In the genomic region with DNA sequence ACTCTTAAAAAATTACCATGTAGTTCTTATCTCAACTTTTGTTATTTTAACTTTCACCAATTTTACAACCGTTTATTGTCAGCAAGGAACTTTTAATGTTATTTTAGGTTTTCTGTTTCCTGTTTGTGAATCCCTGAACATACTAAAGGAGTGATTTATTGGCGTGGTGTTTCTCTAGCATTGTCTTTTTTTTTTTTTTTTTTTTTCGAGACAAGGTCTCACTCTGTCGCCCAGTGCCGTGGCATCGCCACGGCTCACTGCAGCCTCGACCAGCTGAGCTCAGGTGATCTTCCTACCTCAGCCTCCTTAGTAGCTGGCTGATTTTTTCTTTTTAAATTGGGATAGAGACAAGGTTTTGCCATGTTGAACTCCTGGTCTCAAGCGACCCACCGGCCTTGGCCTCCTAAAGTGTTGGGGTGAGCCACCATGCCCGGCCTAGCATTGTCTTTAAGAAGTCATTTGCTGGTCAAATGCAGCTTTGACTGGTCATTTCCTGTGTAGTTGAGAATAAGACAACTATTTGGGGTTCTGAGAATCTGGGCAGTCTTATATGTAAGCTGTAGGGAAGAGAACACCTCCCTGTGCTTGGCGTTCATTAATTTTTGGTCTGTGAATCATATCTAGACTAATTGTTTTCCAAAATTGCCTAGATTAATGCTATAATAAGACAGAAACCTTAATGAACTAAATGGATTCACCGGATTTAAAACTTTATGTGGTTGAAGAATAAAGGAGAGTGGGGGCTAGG, we compare ENCODE assay signal across 8 cellular contexts. TPM values are rescaled to one million over a fixed set of nuclear protein-coding genes. Genes with fewer than 3 reads are reported as not detected.
DNase-seq lines count a peak whose midpoint lies in the region; ATAC-seq, FAIRE-seq and TF ChIP-seq lines count a peak whose summit lies in the region.

No MANE protein-coding gene starts in this region.

- no peaks in the 10 kb centered on the region for H3K27me3 Mint-ChIP-seq in MCF 10A (ENCODE audit: insufficient read depth, unreplicated experiment)
- peaks cover 0 to 17% (median 13%) of the 10 kb centered on the region in 5 donors for H3K27me3 Mint-ChIP-seq in naive thymus-derived CD4-positive, alpha-beta T cell

- TF ChIP-seq POLR2A in A549 (IDR thresholded peaks at IDR 0.05; ENCODE audit: low read length): no peak

- peak overlapping the region; percentile 75 for H3K4me3 ChIP-seq in A549
- peak overlapping the region; percentile 4 for H3K4me3 ChIP-seq in naive thymus-derived CD4-positive, alpha-beta T cell (ENCODE audit: low read length)

- peaks cover 4 to 12% (median 5%) of the 10 kb centered on the region in 3 experiments for H3K36me3 ChIP-seq in naive thymus-derived CD4-positive, alpha-beta T cell (ENCODE audit: control insufficient read depth in 2 of 3, insufficient read depth in 3 of 3, low read length in 3 of 3)

- no peaks in the 10 kb centered on the region for H3K27me3 ChIP-seq in naive thymus-derived CD4-positive, alpha-beta T cell (ENCODE audit: control insufficient read depth in 2 of 2, insufficient read depth in 2 of 2, low read length in 2 of 2)

- H3K9me3 Mint-ChIP-seq in MCF 10A (ENCODE audit: unreplicated experiment): no peaks in the 10 kb centered on the region
- peaks cover 0 to 5% (median 0%) of the 10 kb centered on the region in 11 donors for H3K9me3 Mint-ChIP-seq in naive thymus-derived CD4-positive, alpha-beta T cell

- H3K36me3 Mint-ChIP-seq in MCF 10A (ENCODE audit: insufficient read depth, unreplicated experiment): peaks cover 31% of the 10 kb centered on the region
- peaks cover 12 to 24% (median 21%) of the 10 kb centered on the region in 5 donors for H3K36me3 Mint-ChIP-seq in naive thymus-derived CD4-positive, alpha-beta T cell

- WGBS in A549 (ENCODE audit: missing lambda C conversion rate): 2% methylated on average over 13 of the region's 13 CpGs

- peak overlapping the region; percentile 96 for H3K27ac Mint-ChIP-seq in MCF 10A (ENCODE audit: low read depth, unreplicated experiment)
- peak overlapping the region; percentile 63 to 93 (median 74) for H3K27ac Mint-ChIP-seq in naive thymus-derived CD4-positive, alpha-beta T cell

- no peak for TF ChIP-seq EP300 in A549 (IDR thresholded peaks at IDR 0.05)

- H3K4me1 Mint-ChIP-seq in MCF 10A (ENCODE audit: insufficient read depth, unreplicated experiment): peaks cover 26% of the 10 kb centered on the region
- H3K4me1 Mint-ChIP-seq in naive thymus-derived CD4-positive, alpha-beta T cell: peaks cover 29 to 59% (median 50%) of the 10 kb centered on the region in 7 donors

- POLR2A ChIA-PET in A549 (lab: Yijun Ruan, JAX): interaction anchor here (0.6 to 1.1 kb wide), 2 partner anchors 34 to 972 kb away, joined by 3 to 4 read pairs; a partner anchor contains a TSS
- POLR2A ChIA-PET in MCF 10A (lab: Yijun Ruan, JAX): interaction anchor here (0.6 to 6.8 kb wide), 11 partner anchors 18 to 1060 kb away, joined by 3 to 94 read pairs (median 4); a partner anchor contains a TSS
- POLR2A ChIA-PET in naive thymus-derived CD4-positive, alpha-beta T cell (lab: Charles Lee): no interaction called here

- H3K4me2 ChIP-seq in A549: peak overlapping the region; percentile 75

- no peak for TF ChIP-seq RAD21 in A549 (conservative IDR thresholded peaks at IDR 0.05 in 1 of 2, IDR thresholded peaks at IDR 0.05 in 1 of 2)

- H3K9me3 ChIP-seq in A549: no peaks in the 10 kb centered on the region
- H3K9me3 ChIP-seq in naive thymus-derived CD4-positive, alpha-beta T cell (ENCODE audit: control insufficient read depth in 2 of 3, low read length in 3 of 3): no peaks in the 10 kb centered on the region

- CTCF ChIA-PET in A549 (lab: Yijun Ruan, JAX) (no interaction called here), MCF 10A (lab: Yijun Ruan, JAX) (interaction anchor here (0.6 to 0.9 kb wide), 2 partner anchors 81 to 129 kb away, joined by 3 read pairs; no protein-coding TSS in a partner anchor)
- CTCF ChIA-PET in naive thymus-derived CD4-positive, alpha-beta T cell (lab: Charles Lee): no interaction called here

- ATAC-seq in A549 (peak in 1 of 2 experiments; percentile 3; a peak in 2 of 6 replicates), GM19035 (IDR thresholded peaks at IDR 0.05; ENCODE audit: unreplicated experiment) (peak; percentile 27), GM18870 (IDR thresholded peaks at IDR 0.05; ENCODE audit: unreplicated experiment) (no peak)
- no peak for ATAC-seq in naive thymus-derived CD4-positive, alpha-beta T cell

- peak overlapping the region; percentile 90 to 95 for H3K27ac ChIP-seq in A549
- no peak overlapping the region for H3K27ac ChIP-seq in naive thymus-derived CD4-positive, alpha-beta T cell (ENCODE audit: low read depth, low read length)

- no TSS peak for BruUV-seq in MCF 10A (replicated peaks; lab: Mats Ljungman, UMichigan)

- DNase-seq in A549 (ENCODE audit: low read depth in 1 of 2, low spot score in 1 of 2): peak in 1 of 2 experiments; percentile 36
- DNase-seq in HT1080 (ENCODE audit: low read depth): peak; percentile 65
- DNase-seq in MCF 10A (ENCODE audit: unreplicated experiment): peak; percentile 42
- DNase-seq in naive thymus-derived CD4-positive, alpha-beta T cell: no peak
- no peak for DNase-seq in OCI-M2 (lab: John Stamatoyannopoulos, UW; ENCODE audit: unreplicated experiment)
- no peak for DNase-seq in stimulated activated CD4-positive, alpha-beta T cell treated with anti-CD3 and anti-CD28 coated beads, Interleukin-4, amount 100 ng/mL, for 24 hours

- H3K4me3 Mint-ChIP-seq in MCF 10A (ENCODE audit: unreplicated experiment): peak overlapping the region; percentile 96
- H3K4me3 Mint-ChIP-seq in naive thymus-derived CD4-positive, alpha-beta T cell: peak overlapping the region; percentile 89 to 98 (median 96)

- intact Hi-C loops in MCF 10A (cut with micrococcal nuclease): loop anchor here (5.0 kb wide), 1 partner anchor 223 kb away; a partner anchor contains a TSS
- intact Hi-C loops in naive thymus-derived CD4-positive, alpha-beta T cell (cut with micrococcal nuclease): loop anchor here (2.0 to 10.0 kb wide), 13 partner anchors 15 to 1985 kb away; a partner anchor contains a TSS

- peaks cover 18% of the 10 kb centered on the region; the same call in 2 of the 3 replicates for H3K4me1 ChIP-seq in A549
- H3K4me1 ChIP-seq in naive thymus-derived CD4-positive, alpha-beta T cell (ENCODE audit: control insufficient read depth in 2 of 2, insufficient read depth in 2 of 2, low read length in 2 of 2): peaks cover 13 to 16% of the 10 kb centered on the region in 2 donors

- no peak for FAIRE-seq in A549 (lab: Jason Lieb, UNC)

- TF ChIP-seq CTCF in A549 (IDR thresholded peaks at IDR 0.05): no peak
- no peak for TF ChIP-seq CTCF in MCF 10A (IDR thresholded peaks at IDR 0.05; ENCODE audit: unreplicated experiment)

TF ChIP-seq in A549, 52 proteins besides CTCF, POLR2A, EP300 and RAD21:
- TF ChIP-seq ZFP36 (IDR thresholded peaks at IDR 0.05; ENCODE audit: borderline replicate concordance, partially characterized antibody) (no peak), SMC3 (IDR thresholded peaks at IDR 0.05) (no peak)
- TF ChIP-seq, protein P1, sequence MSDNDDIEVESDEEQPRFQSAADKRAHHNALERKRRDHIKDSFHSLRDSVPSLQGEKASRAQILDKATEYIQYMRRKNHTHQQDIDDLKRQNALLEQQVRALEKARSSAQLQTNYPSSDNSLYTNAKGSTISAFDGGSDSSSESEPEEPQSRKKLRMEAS (IDR thresholded peaks at IDR 0.05): 0 out of 2 replicates have a peak, but pooled peaks have one; percentile 23

RNA-seq across cellular contexts. Expression of a gene that starts 2.1 kb away (rescaled TPM):
- polyA plus RNA-seq in A549 (2011; rRNA removed): 51.5 and 67.6 TPM in 2 replicates
- polyA plus RNA-seq in A549 (2012; cell fraction: cytosol; rRNA removed): 7.6 and 9.3 TPM in 2 replicates
- 7.0 and 11.4 TPM in 2 replicates for polyA plus RNA-seq in A549 (2012; cell fraction: nucleus; rRNA removed)
- 25.1 to 26.5 TPM (median 26.3 TPM) in 3 replicates for polyA plus RNA-seq in A549 (2017; fragmentation: RNase III; extraction: RNeasy Plus Mini Kit Qiagen cat#74134 plus additional on column Dnase treatment)
- 33.5 and 39.9 TPM in 2 replicates for polyA minus RNA-seq in A549 (2011; rRNA and poly(A)+ RNA removed)
- total RNA-seq in HT1080 (2014; rRNA removed; shearing (Covaris generic)): 37.4 and 38.9 TPM in 2 replicates
- polyA plus RNA-seq in HT1080 (2015; cell fraction: cytosol; rRNA removed): 24.0 and 38.2 TPM in 2 replicates
- polyA plus RNA-seq in HT1080 (2015; cell fraction: nucleus; rRNA removed): 104 and 141 TPM in 2 replicates
- total RNA-seq in MCF 10A (2022): 44.5 and 47.6 TPM in 2 replicates
- total RNA-seq in naive thymus-derived CD4-positive, alpha-beta T cell: 10 to 100 TPM; 43.2 to 76.8 (median 53.0) TPM
- polyA plus RNA-seq in naive thymus-derived CD4-positive, alpha-beta T cell: 10 to 100 TPM; 31.0 to 36.4 TPM

RNA-seq across cellular contexts. Expression of a gene that starts 25.4 kb away (rescaled TPM):
- polyA plus RNA-seq in A549 (2011; rRNA removed): 25.2 and 28.1 TPM in 2 replicates
- polyA plus RNA-seq in A549 (2012; cell fraction: cytosol; rRNA removed): 2.2 and 2.6 TPM in 2 replicates
- polyA plus RNA-seq in A549 (2012; cell fraction: nucleus; rRNA removed): 2.1 and 3.1 TPM in 2 replicates
- polyA plus RNA-seq in A549 (2017; fragmentation: RNase III; extraction: RNeasy Plus Mini Kit Qiagen cat#74134 plus additional on column Dnase treatment): 2.4 to 2.8 TPM (median 2.8 TPM) in 3 replicates
- polyA minus RNA-seq in A549 (2011; rRNA and poly(A)+ RNA removed): 12.6 and 13.9 TPM in 2 replicates
- total RNA-seq in HT1080 (2014; rRNA removed; shearing (Covaris generic)): 0.23 and 0.34 TPM in 2 replicates
- 8.4 and 11.7 TPM in 2 replicates for polyA plus RNA-seq in HT1080 (2015; cell fraction: cytosol; rRNA removed)
- polyA plus RNA-seq in HT1080 (2015; cell fraction: nucleus; rRNA removed): 28.2 and 34.1 TPM in 2 replicates
- total RNA-seq in MCF 10A (2022): 165 TPM in 2 replicates
- under 1 TPM in 4 of 5 experiments, not detected in 1; 0.24 to 0.42 (median 0.34) TPM for total RNA-seq in naive thymus-derived CD4-positive, alpha-beta T cell
- polyA plus RNA-seq in naive thymus-derived CD4-positive, alpha-beta T cell: not detected

Comparison
In these comparisons a context has a peak if more than half of its experiments do, and no peak if none do; other contexts are left out.
1. DNase-seq: peak in HT1080 (single experiment) and MCF 10A (single experiment); none in naive thymus-derived CD4-positive, alpha-beta T cell (0 of 9), OCI-M2 (single experiment) and stimulated activated CD4-positive, alpha-beta T cell treated with anti-CD3 and anti-CD28 coated beads, Interleukin-4, amount 100 ng/mL, for 24 hours (single experiment).
2. RNA of a gene that starts 25.4 kb away (total RNA-seq): 165 TPM in MCF 10A; 0.23 to 0.34 TPM in HT1080 and 0.24 to 0.42 TPM in naive thymus-derived CD4-positive, alpha-beta T cell; every median in the first group is over 100 times any median in the second.